In the genomic region with DNA sequence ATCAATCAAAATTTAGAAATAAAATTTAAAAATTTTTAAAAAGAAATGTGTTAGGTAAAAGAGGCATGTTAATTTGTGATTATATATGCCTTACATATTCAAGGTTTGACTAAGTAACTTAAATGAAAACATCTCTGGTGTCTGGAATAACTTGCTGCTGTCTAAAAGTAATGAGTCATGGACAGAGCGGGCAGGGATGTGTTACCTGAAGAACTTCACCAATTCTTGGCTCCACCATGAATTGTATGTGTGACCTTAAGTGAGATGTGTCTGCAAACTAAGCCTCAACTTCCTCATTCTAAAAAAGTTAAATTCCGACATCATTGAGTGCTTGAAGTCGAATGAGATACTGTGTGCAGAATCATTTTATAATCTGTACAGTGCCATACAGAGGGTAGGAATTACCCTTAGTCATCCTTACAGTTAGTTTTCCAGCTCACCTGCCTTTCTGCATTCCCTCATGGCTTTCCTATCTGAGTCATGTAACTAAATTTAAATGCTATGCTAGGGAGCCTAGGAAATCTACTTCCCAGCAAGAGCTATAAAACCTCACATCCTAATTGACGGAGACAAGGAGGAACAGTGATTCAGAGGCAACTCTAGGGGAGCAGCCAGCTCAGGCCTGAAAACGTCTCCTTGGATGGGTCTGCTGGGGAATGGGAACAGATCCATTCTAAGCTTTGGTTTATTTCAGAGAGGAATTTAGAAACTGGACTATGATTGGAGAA, we compare ENCODE assay signal across 1 cellular context.
TF ChIP-seq lines count a peak whose summit lies in the region.

No MANE protein-coding gene starts in this region.

TF ChIP-seq in IMR-90, 13 proteins besides CTCF, POLR2A, EP300 and RAD21 (continued from another document):
- no peak for TF ChIP-seq USF2 (IDR thresholded peaks at IDR 0.05; ENCODE audit: low read depth, low read length)
TF ChIP-seq in IMR-90: peak in this region for 5.
